26 cellular contexts compared by ENCODE assay signal in the genomic region with DNA sequence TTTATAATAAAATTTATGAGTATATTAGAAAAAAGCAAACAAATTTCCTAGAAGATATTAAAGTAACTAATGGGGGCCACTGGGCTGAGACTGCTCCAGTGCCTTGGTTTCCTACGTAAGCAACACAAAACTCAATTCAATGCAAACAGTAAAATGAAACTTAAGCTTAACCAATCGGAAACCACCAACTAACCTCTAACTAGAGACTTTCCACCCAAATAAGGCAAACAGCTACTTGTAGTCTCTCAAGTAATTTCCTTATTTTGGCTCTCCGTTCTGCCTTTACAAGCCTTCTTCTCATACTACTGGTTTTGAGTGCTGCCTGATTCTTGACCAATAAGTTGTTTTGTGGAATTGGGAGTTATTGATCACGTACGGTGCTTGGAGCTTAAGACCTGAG.
"Had no signal": no experiment of that assay in that cellular context is flagged by ENCODE, and none has a peak within 500 bp of the region (broad histone marks: within the 10 kb centered on the region; RNA-seq: fewer than 3 reads in every experiment).

No MANE protein-coding gene starts in this region.

- ATAC-seq: activated CD8-positive, alpha-beta T cell treated with anti-CD3 and anti-CD28 coated beads, Interleukin-2, amount 10 ng/mL, durations not matched to agents 7 days and 5 days; activated naive CD4-positive, alpha-beta T cell treated with anti-CD3 and anti-CD28 coated beads, Interleukin-2, amount 50 U/mL, for 72 hours; Right ventricle myocardium inferior; T-helper 17 cell; WTC11 had no signal

- H3K27me3 Mint-ChIP-seq: T-helper 17 cell had no signal

- H3K27ac ChIP-seq: brain microvascular endothelial cell, cardiac muscle cell, PC-9, SJCRH30 had no signal

- H3K27ac Mint-ChIP-seq: activated CD8-positive, alpha-beta T cell treated with anti-CD3 and anti-CD28 coated beads, Interleukin-2, amount 10 ng/mL, durations not matched to agents 7 days and 5 days; activated naive CD4-positive, alpha-beta T cell treated with anti-CD3 and anti-CD28 coated beads, Interleukin-2, amount 50 U/mL, for 72 hours; T-helper 17 cell; WTC11 had no signal

- H3K4me1 ChIP-seq: SJCRH30 had no signal

- H3K9me3 ChIP-seq: SJCRH30 had no signal

- H3K27me3 ChIP-seq: brain microvascular endothelial cell, cardiac muscle cell, MG63, SJCRH30 had no signal

- H3K4me3 Mint-ChIP-seq: activated CD8-positive, alpha-beta T cell treated with anti-CD3 and anti-CD28 coated beads, Interleukin-2, amount 10 ng/mL, durations not matched to agents 7 days and 5 days; T-helper 17 cell; WTC11 had no signal

- DNase-seq: activated CD4-positive, alpha-beta T cell treated with anti-CD3 and anti-CD28 coated beads for 48 hours; activated CD4-positive, alpha-beta T cell treated with anti-CD3 and anti-CD28 coated beads, Interleukin-2, amount 50 U/mL, for 4 hours; activated CD4-positive, CD25-positive, alpha-beta regulatory T cell treated with anti-CD3 and anti-CD28 coated beads, Interleukin-2, amount 50 U/mL, for 72 hours; activated CD8-positive, alpha-beta memory T cell treated with anti-CD3 and anti-CD28 coated beads, Interleukin-2, amount 50 U/mL, for 48 hours; activated CD8-positive, alpha-beta T cell treated with anti-CD3 and anti-CD28 coated beads, Interleukin-2, amount 10 ng/mL, durations not matched to agents 7 days and 5 days; activated naive CD4-positive, alpha-beta T cell; activated T-cell treated with anti-CD3 and anti-CD28 coated beads, Interleukin-2, amount 50 U/mL, for 1 hour; amygdala; brain microvascular endothelial cell; MG63; NCI-H1092; NCI-H1417; NCI-H1930; NCI-H2171; NCI-H2227 treated with DMSO at 0.1 percent for 48 hours; NCI-H526; NCI-H774; PC-9; RPMI8226; SJCRH30; T-helper 17 cell; T-helper 9 cell had no signal

- H3K4me3 ChIP-seq: cardiac muscle cell, MG63, PC-9, SJCRH30 had no signal

- H3K4me1 Mint-ChIP-seq: T-helper 17 cell had no signal

- H3K36me3 ChIP-seq: brain microvascular endothelial cell, cardiac muscle cell, MG63, SJCRH30 had no signal

- H3K4me2 ChIP-seq: PC-9 had no signal

- H2AFZ ChIP-seq: PC-9 had no signal
